In genomic region chr1:21907737-21908136, GRCh38 we compare ENCODE assay signal across 16 cellular contexts. TPM values are rescaled to one million over a fixed set of nuclear protein-coding genes. Genes with fewer than 3 reads are reported as not detected.
DNase-seq lines count a peak whose midpoint lies in the region; TF ChIP-seq lines count a peak whose summit lies in the region.
"Had no signal": no experiment of that assay in that cellular context is flagged by ENCODE, and none has a peak within 500 bp of the region (broad histone marks: within the 10 kb centered on the region; RNA-seq: fewer than 3 reads in every experiment).

No MANE protein-coding gene starts in this region.

- CTCF ChIA-PET in MCF 10A (lab: Yijun Ruan, JAX) = no interaction called here

- in situ Hi-C loops in transverse colon (cut with MboI; ENCODE audit: low pct_ligation_motif_present in 1 of 4, low pct_unique_long_range_greater_than_20kb in 1 of 4, low sequenced_read_pairs in 3 of 4) = no loop called here

- no peak overlapping the region for H3K27ac Mint-ChIP-seq in MCF 10A (ENCODE audit: low read depth, unreplicated experiment)
- no peak overlapping the region for H3K27ac Mint-ChIP-seq in activated CD4-positive, alpha-beta T cell treated with anti-CD3 and anti-CD28 coated beads, Interleukin-2, amount 10 ng/mL, durations not matched to agents 24 days and 14 days
- H3K27ac Mint-ChIP-seq: CD4-positive, alpha-beta T cell had no signal

- H3K9me3 ChIP-seq in breast epithelium (no peaks in the 10 kb centered on the region), esophagus muscularis mucosa (no peaks in the 10 kb centered on the region), trophoblast cell (ENCODE audit: insufficient read depth, low read depth, low read length) (no peaks in the 10 kb centered on the region), transverse colon (no peaks in the 10 kb centered on the region)

- no peaks in the 10 kb centered on the region for H3K27me3 Mint-ChIP-seq in MCF 10A (ENCODE audit: insufficient read depth, unreplicated experiment)
- H3K27me3 Mint-ChIP-seq in activated CD4-positive, alpha-beta T cell treated with anti-CD3 and anti-CD28 coated beads, Interleukin-2, amount 10 ng/mL, durations not matched to agents 24 days and 14 days = no peaks in the 10 kb centered on the region
- H3K27me3 Mint-ChIP-seq: CD4-positive, alpha-beta T cell had no signal

- no peak overlapping the region for H2BK120ac ChIP-seq in trophoblast cell (ENCODE audit: insufficient read depth, low read length, poor library complexity)

- H2AK5ac ChIP-seq in trophoblast cell (ENCODE audit: low read length) = no peak overlapping the region

- H3K14ac ChIP-seq in trophoblast cell (ENCODE audit: low read length) = no peak overlapping the region

- H3K27ac ChIP-seq in breast epithelium = peak overlapping the region; percentile 88 to 95
- peak overlapping the region; percentile 93 to 99 (median 98) for H3K27ac ChIP-seq in esophagus muscularis mucosa (replicated peaks in 1 of 4)
- H3K27ac ChIP-seq in trophoblast cell (ENCODE audit: low read depth, low read length) = peak overlapping the region; percentile 94
- H3K27ac ChIP-seq in transverse colon = peak overlapping the region; percentile 74 to 98 (median 94)

- POLR2A ChIA-PET in MCF 10A (lab: Yijun Ruan, JAX) = no interaction called here

- WGBS in esophagus muscularis mucosa = 81% methylated on average over 11 of the region's 11 CpGs
- no CpG with 5 or more reads among the region's 11 CpGs for WGBS in trophoblast cell (ENCODE audit: extremely low coverage, insufficient coverage, insufficient read length)
- 93 to 94% methylated on average over 10 to 11 of the region's 11 CpGs for WGBS in transverse colon (ENCODE audit: low coverage in 1 of 2), 2 donors

- H2AFZ ChIP-seq in trophoblast cell (ENCODE audit: insufficient read depth, low read length, poor library complexity) = no peak overlapping the region
- H2AFZ ChIP-seq: hepatocyte had no signal

- H3K4me1 ChIP-seq in breast epithelium (peaks cover 18 to 21% of the 10 kb centered on the region in 2 donors), esophagus muscularis mucosa (peaks cover 100% of the 10 kb centered on the region in 4 donors), trophoblast cell (ENCODE audit: control insufficient read depth in 1 of 2, insufficient read depth in 2 of 2, low read length in 2 of 2) (peaks cover 65 to 70% of the 10 kb centered on the region in 2 experiments), transverse colon (peaks cover 59 to 98% (median 70%) of the 10 kb centered on the region in 4 donors)

- no peak overlapping the region for H3K4me2 ChIP-seq in trophoblast cell (ENCODE audit: low read length)
- H3K4me2 ChIP-seq: hepatocyte had no signal

- no peak overlapping the region for H2BK12ac ChIP-seq in trophoblast cell (ENCODE audit: low read length)

- no peak overlapping the region for H3K23ac ChIP-seq in trophoblast cell (ENCODE audit: low read length)

- TF ChIP-seq EP300 in esophagus muscularis mucosa (IDR thresholded peaks at IDR 0.05) = no peak
- no peak for TF ChIP-seq EP300 in transverse colon (IDR thresholded peaks at IDR 0.05; ENCODE audit: low read depth)

- no peak overlapping the region for H2BK5ac ChIP-seq in trophoblast cell (ENCODE audit: low read depth, low read length, poor library complexity)

- H3K4ac ChIP-seq in trophoblast cell (ENCODE audit: low read depth, low read length) = no peak overlapping the region

- no peaks in the 10 kb centered on the region for H3K36me3 ChIP-seq in breast epithelium
- peaks cover 0 to 21% (median 0%) of the 10 kb centered on the region in 4 donors for H3K36me3 ChIP-seq in esophagus muscularis mucosa
- H3K36me3 ChIP-seq in trophoblast cell (ENCODE audit: control insufficient read depth in 1 of 2, insufficient read depth in 2 of 2, low read length in 2 of 2) = no peaks in the 10 kb centered on the region
- no peaks in the 10 kb centered on the region for H3K36me3 ChIP-seq in transverse colon
- no peaks in the 10 kb centered on the region for H3K36me3 ChIP-seq in H7 (replicated peaks; ENCODE audit: control insufficient read depth, insufficient read depth, low read length)

- H3K18ac ChIP-seq in trophoblast cell (ENCODE audit: low read length) = no peak overlapping the region

- TF ChIP-seq POLR2A in breast epithelium (IDR thresholded peaks at IDR 0.05) = no peak
- TF ChIP-seq POLR2A in esophagus muscularis mucosa (IDR thresholded peaks at IDR 0.05; ENCODE audit: low read depth) = no peak
- no peak for TF ChIP-seq POLR2A in transverse colon (IDR thresholded peaks at IDR 0.05)

- peaks cover 22% of the 10 kb centered on the region for H3K79me2 ChIP-seq in trophoblast cell (ENCODE audit: control insufficient read depth, insufficient read depth, low read length, poor library complexity)

- no peak for TF ChIP-seq CTCF in breast epithelium (IDR thresholded peaks at IDR 0.05)
- no peak for TF ChIP-seq CTCF in MCF 10A (IDR thresholded peaks at IDR 0.05; ENCODE audit: unreplicated experiment)
- TF ChIP-seq CTCF in esophagus muscularis mucosa (IDR thresholded peaks at IDR 0.05) = no peak
- no peak for TF ChIP-seq CTCF in transverse colon (IDR thresholded peaks at IDR 0.05)

- H3K4me3 ChIP-seq in breast epithelium (no peak overlapping the region), esophagus muscularis mucosa (no peak overlapping the region), trophoblast cell (ENCODE audit: low read depth, low read length) (no peak overlapping the region), transverse colon (no peak overlapping the region), H7 (ENCODE audit: insufficient read depth, low read depth, low read length) (no peak overlapping the region)
- H3K4me3 ChIP-seq: hepatocyte had no signal

- no peaks in the 10 kb centered on the region for H3K9me3 Mint-ChIP-seq in MCF 10A (ENCODE audit: unreplicated experiment)
- no peaks in the 10 kb centered on the region for H3K9me3 Mint-ChIP-seq in activated CD4-positive, alpha-beta T cell treated with anti-CD3 and anti-CD28 coated beads, Interleukin-2, amount 10 ng/mL, durations not matched to agents 24 days and 14 days
- H3K9me3 Mint-ChIP-seq: CD4-positive, alpha-beta T cell; central memory CD8-positive, alpha-beta T cell had no signal

- peak overlapping the region; percentile 78 for H4K91ac ChIP-seq in trophoblast cell (ENCODE audit: low read depth, low read length)

- BruUV-seq in MCF 10A (replicated peaks; lab: Mats Ljungman, UMichigan) = no TSS peak

- no peak overlapping the region for H3K4me3 Mint-ChIP-seq in MCF 10A (ENCODE audit: unreplicated experiment)
- H3K4me3 Mint-ChIP-seq in activated CD4-positive, alpha-beta T cell treated with anti-CD3 and anti-CD28 coated beads, Interleukin-2, amount 10 ng/mL, durations not matched to agents 24 days and 14 days = no peak overlapping the region
- H3K4me3 Mint-ChIP-seq: CD4-positive, alpha-beta T cell; central memory CD8-positive, alpha-beta T cell had no signal

- H4K12ac ChIP-seq in trophoblast cell (ENCODE audit: low read depth, low read length) = no peak overlapping the region

- DNase-seq in breast epithelium (ENCODE audit: low spot score in 2 of 2) (no peak), MCF 10A (ENCODE audit: unreplicated experiment) (no peak), esophagus muscularis mucosa (ENCODE audit: extremely low spot score) (no peak), trophoblast cell (no peak), transverse colon (no peak), H7 (no peak)
- no peak for DNase-seq in stimulated activated CD4-positive, alpha-beta T cell treated with anti-CD3 and anti-CD28 coated beads, Interleukin-4, amount 100 ng/mL, for 4 hours
- no peak for DNase-seq in activated CD4-positive, alpha-beta T cell treated with anti-CD3 and anti-CD28 coated beads, Interleukin-2, amount 10 ng/mL, durations not matched to agents 24 days and 14 days
- DNase-seq: 8988T; activated CD8-positive, alpha-beta memory T cell treated with anti-CD3 and anti-CD28 coated beads for 24 hours; CD4-positive, alpha-beta T cell; EL; NCI-H187 treated with DMSO at 0.1 percent for 48 hours; NCI-H524 treated with DMSO at 0.1 percent for 48 hours had no signal

- H3K27me3 ChIP-seq in breast epithelium (no peaks in the 10 kb centered on the region), esophagus muscularis mucosa (no peaks in the 10 kb centered on the region), trophoblast cell (ENCODE audit: insufficient read depth, low read length) (no peaks in the 10 kb centered on the region), transverse colon (no peaks in the 10 kb centered on the region), H7 (ENCODE audit: control insufficient read depth, insufficient read depth, low read length) (no peaks in the 10 kb centered on the region)
- H3K27me3 ChIP-seq: hepatocyte had no signal

- peaks cover 68% of the 10 kb centered on the region for H3K79me1 ChIP-seq in trophoblast cell (ENCODE audit: low read length)

- no peak overlapping the region for H4K8ac ChIP-seq in trophoblast cell (ENCODE audit: low read depth, low read length)

- H3K9ac ChIP-seq in trophoblast cell (ENCODE audit: low read length) = no peak overlapping the region

- H3K4me1 Mint-ChIP-seq in MCF 10A (ENCODE audit: insufficient read depth, unreplicated experiment) = peaks cover 11% of the 10 kb centered on the region
- peaks cover 17% of the 10 kb centered on the region for H3K4me1 Mint-ChIP-seq in activated CD4-positive, alpha-beta T cell treated with anti-CD3 and anti-CD28 coated beads, Interleukin-2, amount 10 ng/mL, durations not matched to agents 24 days and 14 days

- intact Hi-C loops in breast epithelium (cut with DNase I; ENCODE audit: low total_unique reads) (loop anchor here (2.0 kb wide), 1 partner anchor 55 kb away; no protein-coding TSS in a partner anchor), MCF 10A (cut with micrococcal nuclease) (no loop called here), esophagus muscularis mucosa (cut with DNase I) (no loop called here), transverse colon (cut with DNase I; ENCODE audit: low total_unique reads) (no loop called here)
- intact Hi-C loops in activated CD4-positive, alpha-beta T cell treated with anti-CD3 and anti-CD28 coated beads, Interleukin-2, amount 10 ng/mL, durations not matched to agents 24 days and 14 days (cut with micrococcal nuclease) = no loop called here

- H3K36me3 Mint-ChIP-seq in MCF 10A (ENCODE audit: insufficient read depth, unreplicated experiment) = peaks cover 20% of the 10 kb centered on the region
- H3K36me3 Mint-ChIP-seq in activated CD4-positive, alpha-beta T cell treated with anti-CD3 and anti-CD28 coated beads, Interleukin-2, amount 10 ng/mL, durations not matched to agents 24 days and 14 days (ENCODE audit: low read depth) = no peaks in the 10 kb centered on the region

RNA-seq across cellular contexts. Expression of gene HSPG2, which starts 29.4 kb away (rescaled TPM):
- total RNA-seq in breast epithelium (100 to 1,000 TPM in 1 of 3 donors, 10 to 100 TPM in 2; 48.3 to 219 (median 95.0) TPM), MCF 10A (2022) (51.2 and 58.9 TPM in 2 replicates), esophagus muscularis mucosa (1,000 to 10,000 TPM in 1 of 4 donors, 100 to 1,000 TPM in 3; 414 to 1,199 (median 595) TPM), transverse colon (100 to 1,000 TPM; 107 to 343 (median 228) TPM)
- polyA plus RNA-seq in trophoblast cell (2013) = 97.2 and 106 TPM in 2 replicates
- total RNA-seq in activated CD4-positive, alpha-beta T cell treated with anti-CD3 and anti-CD28 coated beads, Interleukin-2, amount 10 ng/mL, durations not matched to agents 24 days and 14 days = 6.2 and 6.3 TPM in 2 replicates
- 43.5 and 49.2 TPM in 2 replicates for total RNA-seq in H7 (2014; rRNA removed; shearing (Covaris generic))
